1 cellular context compared by ENCODE assay signal in genomic region chr10:28302668-28303488, GRCh38.
A peak's percentile ranks its signal among the peaks of the same experiment; 100 is the strongest.
TF ChIP-seq lines count a peak whose summit lies in the region.

Gene MPP7 (minus strand): TSS chr10:28303064. CDS start chr10:28238604, 64,460 bp downstream.

TF ChIP-seq in HepG2, 621 proteins besides CTCF, POLR2A, EP300 and RAD21 (continued from another document):
- TF ChIP-seq ZNF691 (CRISPR knock-in tag; IDR thresholded peaks at IDR 0.05; ENCODE audit: borderline replicate concordance, low read depth) (peak; percentile 79; the same call in 1 of the 2 replicates), ZNF543 (CRISPR knock-in tag; IDR thresholded peaks at IDR 0.05) (peak; percentile 64; the same call in 1 of the 2 replicates), FOXO1 (CRISPR knock-in tag; IDR thresholded peaks at IDR 0.05) (no peak), SRF (IDR thresholded peaks at IDR 0.05; ENCODE audit: low read depth, low read length) (no peak), NFKB2 (CRISPR knock-in tag; IDR thresholded peaks at IDR 0.05; ENCODE audit: borderline replicate concordance) (no peak), ZNF713 (CRISPR knock-in tag; IDR thresholded peaks at IDR 0.05) (no peak), KDM6A (CRISPR knock-in tag; IDR thresholded peaks at IDR 0.05; ENCODE audit: low read depth) (no peak)
